Comparison of ENCODE assay signal across 30 cellular contexts in genomic region chr12:120951-121350, GRCh38. TPM values are rescaled to one million over a fixed set of nuclear protein-coding genes. Genes with fewer than 3 reads are reported as not detected.
"Had no signal": no experiment of that assay in that cellular context is flagged by ENCODE, and none has a peak within 500 bp of the region (broad histone marks: within the 10 kb centered on the region; RNA-seq: fewer than 3 reads in every experiment).

No MANE protein-coding gene starts in this region.

- DNase-seq: activated B cell treated with CpG ODN at 0.5 μM for 24 hours; activated CD4-positive, alpha-beta T cell treated with anti-CD3 and anti-CD28 coated beads for 48 hours; activated CD4-positive, alpha-beta T cell treated with anti-CD3 and anti-CD28 coated beads, Interleukin-2, amount 50 U/mL, for 1 hour; activated CD4-positive, alpha-beta T cell treated with anti-CD3 and anti-CD28 coated beads, Interleukin-2, amount 50 U/mL, for 48 hours; activated CD8-positive, alpha-beta memory T cell treated with anti-CD3 and anti-CD28 coated beads for 24 hours; activated CD8-positive, alpha-beta T cell treated with anti-CD3 and anti-CD28 coated beads for 36 hours; activated effector memory CD4-positive, alpha-beta T cell treated with Interleukin-2 at 50 U/mL for 16 hours; activated gamma-delta T cell treated with Interleukin-2 at 50 U/mL for 16 hours; activated naive CD4-positive, alpha-beta T cell treated with anti-CD3 and anti-CD28 coated beads, Interleukin-2, amount 50 U/mL, for 16 hours; activated naive CD4-positive, alpha-beta T cell treated with Interleukin-2 at 50 U/mL for 16 hours; activated T-cell treated with anti-CD3 and anti-CD28 coated beads, Interleukin-2, amount 50 U/mL, for 4 hours; amniotic stem cell; anterior cingulate cortex; body of pancreas; caudate nucleus; cortex of kidney; dermis blood vessel endothelial cell; effector CD4-positive, alpha-beta T cell; effector memory CD8-positive, alpha-beta T cell; erythroblast; foreskin keratinocyte; gastrocnemius medialis; glutamatergic neuron; heart left ventricle; T-helper 2 cell had no signal

- H3K36me3 ChIP-seq: esophagus muscularis mucosa, gastrocnemius medialis, heart left ventricle had no signal

- H3K27me3 ChIP-seq: body of pancreas, foreskin keratinocyte had no signal

- H3K9me3 ChIP-seq: body of pancreas, esophagus muscularis mucosa, gastrocnemius medialis, heart left ventricle had no signal

- ATAC-seq: activated CD4-positive, CD25-positive, alpha-beta regulatory T cell treated with anti-CD3 and anti-CD28 coated beads, Interleukin-2, amount 50 U/mL, for 24 hours; activated CD8-positive, alpha-beta T cell treated with anti-CD3 and anti-CD28 coated beads for 36 hours; activated T-cell treated with anti-CD3 and anti-CD28 coated beads, Interleukin-2, amount 50 U/mL, for 4 hours; activated T-helper 17 cell treated with anti-CD3 and anti-CD28 coated beads, Interleukin-2, amount 50 U/mL, for 72 hours; body of pancreas; effector memory CD8-positive, alpha-beta T cell; foreskin keratinocyte; gastrocnemius medialis; heart left ventricle had no signal

- H3K27ac ChIP-seq: body of pancreas, esophagus muscularis mucosa, foreskin keratinocyte, gastrocnemius medialis, heart left ventricle, VCaP had no signal

- H3K4me3 ChIP-seq: body of pancreas, esophagus muscularis mucosa, gastrocnemius medialis, heart left ventricle had no signal

- H3K4me1 ChIP-seq: body of pancreas, esophagus muscularis mucosa, foreskin keratinocyte, gastrocnemius medialis, heart left ventricle had no signal

RNA-seq across cellular contexts. Expression of gene IQSEC3, which starts 54.4 kb away (rescaled TPM):
- total RNA-seq: activated B cell treated with CpG ODN at 0.5 μM for 24 hours, chondrocyte, foreskin keratinocyte had no signal
- polyA plus RNA-seq: foreskin keratinocyte had no signal
